In the genomic region with DNA sequence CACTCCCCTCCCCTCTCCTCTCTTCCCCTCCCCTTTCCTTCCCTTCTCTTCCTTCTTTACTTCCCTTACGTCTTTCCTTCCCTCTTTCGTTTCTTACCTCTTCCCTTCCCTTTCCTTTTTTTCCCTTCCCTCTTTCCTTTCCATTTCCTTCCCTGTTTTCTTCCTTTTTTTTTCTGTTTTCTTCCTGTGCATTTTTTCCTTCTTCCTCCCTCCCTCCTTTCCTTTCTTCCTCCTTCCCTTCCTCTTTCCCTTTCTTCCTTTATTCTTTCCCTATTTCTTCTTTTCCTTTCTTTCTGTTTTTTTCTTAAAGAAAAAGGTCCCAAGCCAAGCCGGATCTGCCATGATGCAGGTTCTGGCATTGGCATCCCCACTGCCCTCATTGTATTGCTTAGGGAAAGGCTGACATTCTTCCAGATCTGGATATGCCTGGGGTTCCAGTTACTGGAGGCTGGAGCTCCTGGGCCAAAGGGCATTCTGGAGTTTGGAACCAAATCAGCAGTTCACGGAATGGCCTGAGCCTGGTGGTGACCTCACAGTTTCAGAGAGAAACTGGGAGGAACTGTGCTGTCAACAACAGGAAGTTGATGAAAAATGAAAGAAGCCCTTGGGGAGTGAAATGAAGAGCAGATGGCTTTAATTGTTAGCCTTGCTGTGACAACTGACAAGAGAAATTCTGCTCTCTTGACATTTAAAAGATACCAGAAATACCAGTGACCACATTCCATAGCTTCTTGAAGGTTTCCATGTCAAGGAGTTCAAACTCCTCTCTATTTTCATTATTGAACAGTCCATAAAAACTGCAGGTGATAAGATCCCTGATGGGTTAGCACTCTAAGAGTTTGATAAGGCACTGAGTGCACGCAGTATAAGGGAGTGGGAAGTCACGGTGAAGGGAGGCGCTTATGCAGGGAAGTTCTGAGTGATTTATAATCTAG, we compare ENCODE assay signal across 8 cellular contexts.
A peak's percentile ranks its signal among the peaks of the same experiment; 100 is the strongest.
DNase-seq lines count a peak whose midpoint lies in the region; ATAC-seq and TF ChIP-seq lines count a peak whose summit lies in the region.

No MANE protein-coding gene starts in this region.

- intact Hi-C loops in posterior vena cava (cut with DNase I), result no loop called here

- DNase-seq in AG09319 (ENCODE audit: extremely low read depth, low read depth) (peak; percentile 23), OCI-M1 (lab: John Stamatoyannopoulos, UW) (peak; percentile 91), fibroblast of mammary gland (ENCODE audit: low read depth) (peak; percentile 93), posterior vena cava (ENCODE audit: low spot score) (peak; percentile 84), NCI-H1694 (lab: John Stamatoyannopoulos, UW) (no peak), NCI-H524 treated with DMSO at 0.1 percent for 48 hours (lab: John Stamatoyannopoulos, UW) (no peak)

- peak; percentile 99 for ATAC-seq in GM18520 (IDR thresholded peaks at IDR 0.05; ENCODE audit: unreplicated experiment)
- peak; percentile 99 for ATAC-seq in HG02943 (IDR thresholded peaks at IDR 0.05; ENCODE audit: low read depth, unreplicated experiment)

- TF ChIP-seq CTCF in AG09319 (IDR thresholded peaks at IDR 0.05; ENCODE audit: low read depth, low read length) (no peak), fibroblast of mammary gland (conservative IDR thresholded peaks at IDR 0.05; ENCODE audit: control insufficient read depth, insufficient read depth, low read depth, low read length) (no peak)

- no peak overlapping the region for H3K4me3 ChIP-seq in fibroblast of mammary gland (ENCODE audit: control insufficient read depth, low read depth, low read length)

Comparison
In these comparisons a context has a peak if more than half of its experiments do, and no peak if none do; other contexts are left out.
1. DNase-seq: peak in AG09319 (single experiment), OCI-M1 (single experiment), fibroblast of mammary gland (single experiment) and posterior vena cava (single experiment); none in NCI-H1694 (single experiment) and NCI-H524 treated with DMSO at 0.1 percent for 48 hours (single experiment).